14 cellular contexts compared by ENCODE assay signal in genomic region chr9:34505370-34506120, GRCh38. TPM values are rescaled to one million over a fixed set of nuclear protein-coding genes. Genes with fewer than 3 reads are reported as not detected.
"Had no signal": no experiment of that assay in that cellular context is flagged by ENCODE, and none has a peak within 500 bp of the region (broad histone marks: within the 10 kb centered on the region; RNA-seq: fewer than 3 reads in every experiment).

No MANE protein-coding gene starts in this region.

- H3K36me3 ChIP-seq: lower lobe of right lung, right atrium auricular region, thyroid gland had no signal

- H3K4me1 Mint-ChIP-seq: mesothelial cell of epicardium had no signal

- H3K4me3 ChIP-seq: coronary artery, lower lobe of right lung, right atrium auricular region, thyroid gland had no signal

- ATAC-seq: activated T-cell treated with anti-CD3 and anti-CD28 coated beads, Interleukin-2, amount 50 U/mL, for 72 hours; effector memory CD8-positive, alpha-beta T cell; left cardiac atrium; lower lobe of right lung; naive thymus-derived CD4-positive, alpha-beta T cell; stimulated activated effector memory CD8-positive, alpha-beta T cell treated with anti-CD3 and anti-CD28 coated beads, Interleukin-12 subunit alpha, Interleukin-12 subunit beta, amount 100 ng/mL, for 72 hours had no signal

- H3K27me3 Mint-ChIP-seq: activated CD4-positive, alpha-beta memory T cell treated with anti-CD3 and anti-CD28 coated beads for 36 hours had no signal

- DNase-seq: activated CD4-positive, alpha-beta memory T cell treated with anti-CD3 and anti-CD28 coated beads for 36 hours; activated CD4-positive, alpha-beta T cell treated with anti-CD3 and anti-CD28 coated beads for 1 hour; activated naive CD4-positive, alpha-beta T cell treated with Interleukin-2 at 50 U/mL for 16 hours; activated T-cell treated with anti-CD3 and anti-CD28 coated beads, Interleukin-2, amount 50 U/mL, for 72 hours; effector memory CD8-positive, alpha-beta T cell; left cardiac atrium; lower lobe of right lung; naive thymus-derived CD4-positive, alpha-beta T cell; T-helper 2 cell; thyroid gland had no signal

- H3K27ac Mint-ChIP-seq: activated CD4-positive, alpha-beta memory T cell treated with anti-CD3 and anti-CD28 coated beads for 36 hours; activated T-cell treated with anti-CD3 and anti-CD28 coated beads, Interleukin-2, amount 50 U/mL, for 72 hours; effector memory CD8-positive, alpha-beta T cell; mesothelial cell of epicardium; naive thymus-derived CD4-positive, alpha-beta T cell; stimulated activated effector memory CD8-positive, alpha-beta T cell treated with anti-CD3 and anti-CD28 coated beads, Interleukin-12 subunit alpha, Interleukin-12 subunit beta, amount 100 ng/mL, for 72 hours had no signal

- H3K36me3 Mint-ChIP-seq: activated CD4-positive, alpha-beta memory T cell treated with anti-CD3 and anti-CD28 coated beads for 36 hours; mesothelial cell of epicardium; naive thymus-derived CD4-positive, alpha-beta T cell; stimulated activated effector memory CD8-positive, alpha-beta T cell treated with anti-CD3 and anti-CD28 coated beads, Interleukin-12 subunit alpha, Interleukin-12 subunit beta, amount 100 ng/mL, for 72 hours had no signal

- H3K9me3 ChIP-seq: lower lobe of right lung, right atrium auricular region, thyroid gland had no signal

- H3K27me3 ChIP-seq: right atrium auricular region, thyroid gland had no signal

- H3K4me3 Mint-ChIP-seq: activated CD4-positive, alpha-beta memory T cell treated with anti-CD3 and anti-CD28 coated beads for 36 hours; activated T-cell treated with anti-CD3 and anti-CD28 coated beads, Interleukin-2, amount 50 U/mL, for 72 hours; effector memory CD8-positive, alpha-beta T cell; mesothelial cell of epicardium; naive thymus-derived CD4-positive, alpha-beta T cell; stimulated activated effector memory CD8-positive, alpha-beta T cell treated with anti-CD3 and anti-CD28 coated beads, Interleukin-12 subunit alpha, Interleukin-12 subunit beta, amount 100 ng/mL, for 72 hours had no signal

- H3K27ac ChIP-seq: coronary artery, lower lobe of right lung, right atrium auricular region, thyroid gland had no signal

- H3K9me3 Mint-ChIP-seq: activated CD4-positive, alpha-beta memory T cell treated with anti-CD3 and anti-CD28 coated beads for 36 hours; activated T-cell treated with anti-CD3 and anti-CD28 coated beads, Interleukin-2, amount 50 U/mL, for 72 hours; effector memory CD8-positive, alpha-beta T cell; naive thymus-derived CD4-positive, alpha-beta T cell; stimulated activated effector memory CD8-positive, alpha-beta T cell treated with anti-CD3 and anti-CD28 coated beads, Interleukin-12 subunit alpha, Interleukin-12 subunit beta, amount 100 ng/mL, for 72 hours had no signal

RNA-seq across cellular contexts. Expression of gene ENHO, which starts 17.2 kb away (rescaled TPM):
- total RNA-seq: thyroid gland had no signal

RNA-seq across cellular contexts. Expression of gene DNAI1, which starts 46.9 kb away (rescaled TPM):
- total RNA-seq: mesothelial cell of epicardium; naive thymus-derived CD4-positive, alpha-beta T cell; right atrium auricular region had no signal
- polyA plus RNA-seq: naive thymus-derived CD4-positive, alpha-beta T cell had no signal
